In genomic region chr12:14723763-14724162, GRCh38 we compare ENCODE assay signal across 9 cellular contexts. TPM values are rescaled to one million over a fixed set of nuclear protein-coding genes. Genes with fewer than 3 reads are reported as not detected.
DNase-seq lines count a peak whose midpoint lies in the region; ATAC-seq and TF ChIP-seq lines count a peak whose summit lies in the region.
"Had no signal": no experiment of that assay in that cellular context is flagged by ENCODE, and none has a peak within 500 bp of the region (broad histone marks: within the 10 kb centered on the region; RNA-seq: fewer than 3 reads in every experiment).

No MANE protein-coding gene starts in this region.

- TF ChIP-seq CTCF in AG10803 (conservative IDR thresholded peaks at IDR 0.05; ENCODE audit: low read length) = peak; percentile 78
- TF ChIP-seq CTCF in nephron (IDR thresholded peaks at IDR 0.05; ENCODE audit: unreplicated experiment in 3 of 3) = peak in 2 of 3 experiments; percentile 15 to 19

- no peak overlapping the region for H3K4me3 ChIP-seq in AG10803 (ENCODE audit: low read length)

- H3K27ac ChIP-seq in epithelial cell of prostate = no peak overlapping the region

- no peaks in the 10 kb centered on the region for H3K4me1 Mint-ChIP-seq in activated CD8-positive, alpha-beta T cell treated with anti-CD3 and anti-CD28 coated beads, Interleukin-2, amount 10 ng/mL, durations not matched to agents 7 days and 5 days (ENCODE audit: low read depth)
- no peaks in the 10 kb centered on the region for H3K4me1 Mint-ChIP-seq in nephron

- H3K9me3 Mint-ChIP-seq in activated CD8-positive, alpha-beta T cell treated with anti-CD3 and anti-CD28 coated beads, Interleukin-2, amount 10 ng/mL, durations not matched to agents 7 days and 5 days (ENCODE audit: insufficient read depth) = no peaks in the 10 kb centered on the region
- H3K9me3 Mint-ChIP-seq in nephron = peaks cover 34% of the 10 kb centered on the region

- DNase-seq in AG10803 (ENCODE audit: low read depth) = peak; percentile 59
- DNase-seq in NCI-H69 (lab: John Stamatoyannopoulos, UW) = peak; percentile 41
- DNase-seq in activated CD8-positive, alpha-beta T cell treated with anti-CD3 and anti-CD28 coated beads, Interleukin-2, amount 10 ng/mL, durations not matched to agents 7 days and 5 days = peak; percentile 68
- DNase-seq in epithelial cell of prostate (ENCODE audit: low read depth, low spot score) = peak; percentile 2
- peak; percentile 57 for DNase-seq in ureter (ENCODE audit: low spot score)

- ATAC-seq in GM21515 (IDR thresholded peaks at IDR 0.05; ENCODE audit: unreplicated experiment) (peak; percentile 49), GM18861 (IDR thresholded peaks at IDR 0.05; ENCODE audit: unreplicated experiment) (no peak)
- peak; percentile 76 for ATAC-seq in activated CD8-positive, alpha-beta T cell treated with anti-CD3 and anti-CD28 coated beads, Interleukin-2, amount 10 ng/mL, durations not matched to agents 7 days and 5 days

- CTCF ChIA-PET in activated CD8-positive, alpha-beta T cell treated with anti-CD3 and anti-CD28 coated beads, Interleukin-2, amount 10 ng/mL, durations not matched to agents 7 days and 5 days (lab: Charles Lee) = interaction anchor here (0.6 to 2.5 kb wide), 20 partner anchors 9 to 1559 kb away, joined by 3 to 21 read pairs (median 4); partner anchors contain the start of genes C12orf60, RERG and WBP11

- no peaks in the 10 kb centered on the region for H3K36me3 Mint-ChIP-seq in activated CD8-positive, alpha-beta T cell treated with anti-CD3 and anti-CD28 coated beads, Interleukin-2, amount 10 ng/mL, durations not matched to agents 7 days and 5 days (ENCODE audit: low read depth)
- H3K36me3 Mint-ChIP-seq in nephron (ENCODE audit: low read depth) = peaks cover 3% of the 10 kb centered on the region

- H3K4me3 Mint-ChIP-seq in activated CD8-positive, alpha-beta T cell treated with anti-CD3 and anti-CD28 coated beads, Interleukin-2, amount 10 ng/mL, durations not matched to agents 7 days and 5 days = no peak overlapping the region
- H3K4me3 Mint-ChIP-seq in nephron = no peak overlapping the region

- H3K27ac Mint-ChIP-seq in activated CD8-positive, alpha-beta T cell treated with anti-CD3 and anti-CD28 coated beads, Interleukin-2, amount 10 ng/mL, durations not matched to agents 7 days and 5 days = no peak overlapping the region
- no peak overlapping the region for H3K27ac Mint-ChIP-seq in nephron

- peaks cover 3% of the 10 kb centered on the region for H3K27me3 Mint-ChIP-seq in activated CD8-positive, alpha-beta T cell treated with anti-CD3 and anti-CD28 coated beads, Interleukin-2, amount 10 ng/mL, durations not matched to agents 7 days and 5 days (ENCODE audit: low read depth)
- H3K27me3 Mint-ChIP-seq in nephron (ENCODE audit: low read depth) = no peaks in the 10 kb centered on the region

- POLR2A ChIA-PET in activated CD8-positive, alpha-beta T cell treated with anti-CD3 and anti-CD28 coated beads, Interleukin-2, amount 10 ng/mL, durations not matched to agents 7 days and 5 days (lab: Charles Lee) = interaction anchor here (2.4 kb wide), 1 partner anchor 47 kb away, joined by 13 read pairs; a partner anchor contains a TSS

RNA-seq across cellular contexts. Expression of gene GUCY2C, which starts 27.4 kb away (rescaled TPM):
- total RNA-seq in activated CD8-positive, alpha-beta T cell treated with anti-CD3 and anti-CD28 coated beads, Interleukin-2, amount 10 ng/mL, durations not matched to agents 7 days and 5 days = not detected
- total RNA-seq in ureter = not detected
- total RNA-seq: skeletal muscle tissue had no signal

Comparison
In these comparisons a context has a peak if more than half of its experiments do, and no peak if none do; other contexts are left out.
1. DNase-seq: peak in every context shown above with its lines; median percentile 68 in activated CD8-positive, alpha-beta T cell treated with anti-CD3 and anti-CD28 coated beads, Interleukin-2, amount 10 ng/mL, durations not matched to agents 7 days and 5 days; 59 in AG10803; 57 in ureter; 41 in NCI-H69; 2 in epithelial cell of prostate.